In the genomic region with DNA sequence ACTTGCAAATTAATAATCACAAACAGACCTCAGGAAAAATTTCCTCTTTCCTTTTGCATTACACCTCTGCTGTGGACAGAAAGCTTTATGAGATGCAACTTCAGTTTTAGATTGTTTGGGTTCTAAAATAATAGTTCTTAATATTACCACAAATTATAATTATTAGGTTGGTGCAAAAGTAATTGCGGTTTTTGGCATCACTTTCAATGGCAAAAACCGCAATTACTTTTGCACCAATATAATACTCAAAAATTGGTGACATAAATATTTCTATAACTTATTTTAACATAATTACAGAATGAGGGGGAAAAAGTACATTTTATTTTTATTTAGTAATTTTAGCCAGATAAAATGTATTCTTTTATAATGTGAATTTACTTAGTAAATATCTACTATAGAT, we compare ENCODE assay signal across 17 cellular contexts.
"Had no signal": no experiment of that assay in that cellular context is flagged by ENCODE, and none has a peak within 500 bp of the region (broad histone marks: within the 10 kb centered on the region; RNA-seq: fewer than 3 reads in every experiment).

No MANE protein-coding gene starts in this region.

- ATAC-seq: T-cell had no signal

- DNase-seq: KBM-7, MV-4-11, NCI-H1048, NCI-H1105, NCI-H1436 treated with DMSO at 0.1 percent for 48 hours, NCI-H1694, NCI-H187 treated with DMSO at 0.1 percent for 48 hours, NCI-H2029 treated with DMSO at 0.1 percent for 48 hours, NCI-H2171 treated with DMSO at 0.1 percent for 48 hours, NCI-H524, NCI-H526 treated with DMSO at 0.1 percent for 48 hours, NCI-H774, SHP77, SK-N-SH, SW 1271, T-cell had no signal

- H3K9ac ChIP-seq: SK-N-SH had no signal

- H3K4me2 ChIP-seq: SK-N-SH had no signal

- H3K9me3 ChIP-seq: SK-N-SH had no signal

- H3K27ac ChIP-seq: RWPE1 had no signal
